In genomic region chr13:36298535-36299068, GRCh38 we compare ENCODE assay signal across 9 cellular contexts. TPM values are rescaled to one million over a fixed set of nuclear protein-coding genes. Genes with fewer than 3 reads are reported as not detected.
DNase-seq lines count a peak whose midpoint lies in the region; ATAC-seq and TF ChIP-seq lines count a peak whose summit lies in the region.
"Had no signal": no experiment of that assay in that cellular context is flagged by ENCODE, and none has a peak within 500 bp of the region (broad histone marks: within the 10 kb centered on the region; RNA-seq: fewer than 3 reads in every experiment).

No MANE protein-coding gene starts in this region.

- peaks cover 18% of the 10 kb centered on the region for H3K4me1 ChIP-seq in adipocyte (ENCODE audit: control insufficient read depth, insufficient read depth, low read length)
- peaks cover 31% of the 10 kb centered on the region for H3K4me1 ChIP-seq in suprapubic skin

- H3K27ac Mint-ChIP-seq in activated naive CD8-positive, alpha-beta T cell = no peak overlapping the region
- H3K27ac Mint-ChIP-seq in activated naive CD8-positive, alpha-beta T cell treated with anti-CD3 and anti-CD28 coated beads for 36 hours = no peak overlapping the region

- H3K9me3 Mint-ChIP-seq in activated naive CD8-positive, alpha-beta T cell (ENCODE audit: low read depth) = no peaks in the 10 kb centered on the region
- no peaks in the 10 kb centered on the region for H3K9me3 Mint-ChIP-seq in activated naive CD8-positive, alpha-beta T cell treated with anti-CD3 and anti-CD28 coated beads for 36 hours

- H3K4me3 ChIP-seq in adipocyte (ENCODE audit: low read length) (peak overlapping the region; percentile 94), suprapubic skin (peak overlapping the region; percentile 74)

- no peak for TF ChIP-seq EP300 in suprapubic skin (IDR thresholded peaks at IDR 0.05)

- H3K9ac ChIP-seq in adipocyte (ENCODE audit: low read length) = peak overlapping the region; percentile 90

- TF ChIP-seq CTCF in suprapubic skin (IDR thresholded peaks at IDR 0.05) = no peak

- no peak for ATAC-seq in HG03521 (IDR thresholded peaks at IDR 0.05; ENCODE audit: unreplicated experiment)

- H3K9me3 ChIP-seq in adipocyte (ENCODE audit: control insufficient read depth, low read length) = no peaks in the 10 kb centered on the region
- H3K9me3 ChIP-seq in suprapubic skin = no peaks in the 10 kb centered on the region

- H3K27ac ChIP-seq in suprapubic skin = no peak overlapping the region

- H3K27me3 ChIP-seq in adipocyte (replicated peaks; ENCODE audit: control insufficient read depth, insufficient read depth, low read length) (no peaks in the 10 kb centered on the region), suprapubic skin (no peaks in the 10 kb centered on the region)

- peak overlapping the region; percentile 87 for H3K4me3 Mint-ChIP-seq in activated naive CD8-positive, alpha-beta T cell
- H3K4me3 Mint-ChIP-seq in activated naive CD8-positive, alpha-beta T cell treated with anti-CD3 and anti-CD28 coated beads for 36 hours = no peak overlapping the region

- WGBS in suprapubic skin = 28% methylated on average over 4 of the region's 4 CpGs

- peaks cover 29% of the 10 kb centered on the region for H3K27me3 Mint-ChIP-seq in activated naive CD8-positive, alpha-beta T cell
- H3K27me3 Mint-ChIP-seq in activated naive CD8-positive, alpha-beta T cell treated with anti-CD3 and anti-CD28 coated beads for 36 hours = peaks cover 48% of the 10 kb centered on the region

- H3K36me3 ChIP-seq in adipocyte (ENCODE audit: control insufficient read depth, insufficient read depth, low read length, severe bottlenecking) = peaks cover 25% of the 10 kb centered on the region
- H3K36me3 ChIP-seq in suprapubic skin = no peaks in the 10 kb centered on the region

- H3K36me3 Mint-ChIP-seq in activated naive CD8-positive, alpha-beta T cell = peaks cover 6% of the 10 kb centered on the region
- H3K36me3 Mint-ChIP-seq in activated naive CD8-positive, alpha-beta T cell treated with anti-CD3 and anti-CD28 coated beads for 36 hours = peaks cover 6% of the 10 kb centered on the region

- DNase-seq in activated naive CD8-positive, alpha-beta T cell treated with anti-CD3 and anti-CD28 coated beads for 36 hours = no peak
- DNase-seq in adipocyte (ENCODE audit: low read depth) = no peak
- peak; percentile 24 for DNase-seq in left kidney (ENCODE audit: low read depth, low spot score)
- no peak for DNase-seq in suprapubic skin (ENCODE audit: low spot score in 2 of 2)
- DNase-seq in NK-92 (lab: John Stamatoyannopoulos, UW; ENCODE audit: unreplicated experiment) = no peak
- no peak for DNase-seq in SK-N-DZ (ENCODE audit: low spot score)
- DNase-seq: NCI-H2081 had no signal

- H3K4me1 Mint-ChIP-seq in activated naive CD8-positive, alpha-beta T cell (ENCODE audit: low read depth) = peaks cover 15% of the 10 kb centered on the region
- H3K4me1 Mint-ChIP-seq in activated naive CD8-positive, alpha-beta T cell treated with anti-CD3 and anti-CD28 coated beads for 36 hours = peaks cover 15% of the 10 kb centered on the region

- no peak for TF ChIP-seq POLR2A in suprapubic skin (IDR thresholded peaks at IDR 0.05)

RNA-seq across cellular contexts. Expression of gene CCDC169, which starts 1.0 kb away (rescaled TPM):
- total RNA-seq in activated naive CD8-positive, alpha-beta T cell treated with anti-CD3 and anti-CD28 coated beads for 36 hours = under 1 TPM in 1 of 2 experiments, not detected in 1; 0.28 TPM
- total RNA-seq in suprapubic skin = under 1 TPM in 3 of 4 donors, not detected in 1; 0.13 to 0.48 (median 0.17) TPM
- polyA plus RNA-seq in SK-N-DZ (2014; cell fraction: cytosol; rRNA removed) = 7.0 and 7.2 TPM in 2 replicates
- 5.0 and 10.0 TPM in 2 replicates for polyA plus RNA-seq in SK-N-DZ (2014; cell fraction: nucleus; rRNA removed)

RNA-seq across cellular contexts. Expression of gene SPART, which starts 47.6 kb away (rescaled TPM):
- 10 to 100 TPM; 27.5 to 28.9 TPM for total RNA-seq in activated naive CD8-positive, alpha-beta T cell treated with anti-CD3 and anti-CD28 coated beads for 36 hours
- 10 to 100 TPM; 25.7 to 51.0 (median 35.7) TPM for total RNA-seq in suprapubic skin
- polyA plus RNA-seq in SK-N-DZ (2014; cell fraction: cytosol; rRNA removed) = 73.8 and 95.2 TPM in 2 replicates
- polyA plus RNA-seq in SK-N-DZ (2014; cell fraction: nucleus; rRNA removed) = 45.8 and 72.3 TPM in 2 replicates
